ENCODE assay signal across 8 cellular contexts in the genomic region with DNA sequence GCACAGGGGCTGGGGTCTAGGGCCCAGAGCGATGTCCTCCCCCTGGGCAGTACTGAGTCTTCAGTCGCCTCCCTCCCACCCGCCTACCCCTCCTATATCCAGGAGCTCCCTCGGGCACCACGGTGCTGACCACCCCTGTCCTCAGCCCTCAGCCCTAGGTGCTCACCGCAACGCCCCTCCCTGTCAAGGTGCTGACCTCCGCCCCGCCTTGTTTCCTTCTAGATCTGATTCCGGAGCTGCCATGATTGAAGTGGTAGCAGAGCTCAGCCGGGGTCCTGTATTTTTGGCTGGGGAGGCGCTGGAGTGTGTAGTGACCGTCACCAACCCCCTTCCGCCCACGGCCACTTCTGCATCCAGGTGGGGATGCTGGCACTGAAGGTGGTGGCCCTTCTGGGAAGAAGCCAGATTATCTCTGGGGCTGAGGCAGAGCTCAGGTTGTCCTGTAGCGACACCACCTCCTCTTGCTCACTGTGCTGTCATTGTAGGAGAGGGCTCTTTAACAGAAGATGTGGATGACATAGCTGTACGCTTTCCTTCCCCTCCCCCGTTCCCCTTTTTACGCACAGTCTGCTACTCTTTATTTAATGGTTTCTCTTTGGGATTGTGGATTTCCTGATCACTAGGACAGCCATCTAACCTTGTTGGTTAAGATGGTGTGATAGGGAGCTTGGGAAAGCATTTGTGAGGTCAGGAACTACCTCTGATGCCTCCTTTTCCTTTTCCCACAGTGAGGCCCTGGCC. TPM values are rescaled to one million over a fixed set of nuclear protein-coding genes. Genes with fewer than 3 reads are reported as not detected.
DNase-seq lines count a peak whose midpoint lies in the region; ATAC-seq and TF ChIP-seq lines count a peak whose summit lies in the region.

No MANE protein-coding gene starts in this region.

- no peaks in the 10 kb centered on the region for H3K27me3 Mint-ChIP-seq in activated CD8-positive, alpha-beta T cell treated with anti-CD3 and anti-CD28 coated beads, Interleukin-2, amount 10 ng/mL, durations not matched to agents 7 days and 5 days (ENCODE audit: low read depth)
- no peaks in the 10 kb centered on the region for H3K27me3 Mint-ChIP-seq in naive thymus-derived CD8-positive, alpha-beta T cell

- peak overlapping the region; percentile 90 for H3K4me3 Mint-ChIP-seq in activated CD8-positive, alpha-beta T cell treated with anti-CD3 and anti-CD28 coated beads, Interleukin-2, amount 10 ng/mL, durations not matched to agents 7 days and 5 days
- H3K4me3 Mint-ChIP-seq in naive thymus-derived CD8-positive, alpha-beta T cell = peak overlapping the region; percentile 90 to 99 (median 96)

- H4K20me1 ChIP-seq in DND-41 (ENCODE audit: insufficient read depth, low read length) = no peaks in the 10 kb centered on the region
- H4K20me1 ChIP-seq in KMS-11 (ENCODE audit: insufficient read depth) = no peaks in the 10 kb centered on the region; the same call in 1 of the 2 replicates

- intact Hi-C loops in vagina (cut with DNase I) = loop anchor here (10.0 kb wide), 1 partner anchor 1445 kb away; no protein-coding TSS in a partner anchor

- H3K9me3 ChIP-seq in DND-41 (ENCODE audit: insufficient read depth, low read length, severe bottlenecking) (no peaks in the 10 kb centered on the region), vagina (no peaks in the 10 kb centered on the region)

- CTCF ChIA-PET in activated CD8-positive, alpha-beta T cell treated with anti-CD3 and anti-CD28 coated beads, Interleukin-2, amount 10 ng/mL, durations not matched to agents 7 days and 5 days (lab: Charles Lee) = interaction anchor here (0.8 to 8.1 kb wide), 15 partner anchors 9 to 722 kb away, joined by 3 to 118 read pairs (median 6); partner anchors contain the start of genes CCDC107, CREB3, RMRP and SPAG8

- peak overlapping the region; percentile 73 for H2AFZ ChIP-seq in DND-41 (ENCODE audit: low read depth, low read length)
- H2AFZ ChIP-seq in KMS-11 (ENCODE audit: low read depth) = peak overlapping the region; percentile 76

- POLR2A ChIA-PET in activated CD8-positive, alpha-beta T cell treated with anti-CD3 and anti-CD28 coated beads, Interleukin-2, amount 10 ng/mL, durations not matched to agents 7 days and 5 days (lab: Charles Lee) = interaction anchor here (0.6 to 3.3 kb wide), 11 partner anchors 9 to 647 kb away, joined by 3 to 37 read pairs (median 5); partner anchors contain the start of genes CCDC107, CREB3, HINT2 and RMRP
- POLR2A ChIA-PET in naive thymus-derived CD8-positive, alpha-beta T cell (lab: Charles Lee) = interaction anchor here (0.5 to 4.8 kb wide), 13 partner anchors 8 to 150 kb away, joined by 3 to 68 read pairs (median 6); partner anchors contain the start of genes CCDC107, CREB3, FAM221B and RMRP

- no peaks in the 10 kb centered on the region for H3K9me3 Mint-ChIP-seq in activated CD8-positive, alpha-beta T cell treated with anti-CD3 and anti-CD28 coated beads, Interleukin-2, amount 10 ng/mL, durations not matched to agents 7 days and 5 days (ENCODE audit: insufficient read depth)
- H3K9me3 Mint-ChIP-seq in naive thymus-derived CD8-positive, alpha-beta T cell = no peaks in the 10 kb centered on the region

- DNase-seq in DND-41 (peak; percentile 14), epithelial cell of esophagus (ENCODE audit: low read depth) (peak; percentile 40), vagina (ENCODE audit: extremely low spot score in 2 of 2) (no peak), occipital lobe (lab: John Stamatoyannopoulos, UW) (no peak)
- peak; percentile 75 for DNase-seq in activated CD8-positive, alpha-beta T cell treated with anti-CD3 and anti-CD28 coated beads, Interleukin-2, amount 10 ng/mL, durations not matched to agents 7 days and 5 days
- DNase-seq in naive thymus-derived CD8-positive, alpha-beta T cell = peak in 9 of 10 donors; percentile 22 to 70 (median 41)

- H3K27me3 ChIP-seq in DND-41 (ENCODE audit: insufficient read depth, low read length, poor library complexity) (no peaks in the 10 kb centered on the region), KMS-11 (ENCODE audit: insufficient read depth, low read depth) (no peaks in the 10 kb centered on the region), vagina (no peaks in the 10 kb centered on the region)

- no peak; the same call in 2 of the 3 replicates for ATAC-seq in DND-41 (ENCODE audit: insufficient read depth, low read depth)
- peak; percentile 33 for ATAC-seq in GM21526 (IDR thresholded peaks at IDR 0.05; ENCODE audit: low FRiP score, unreplicated experiment)
- peak; percentile 59 for ATAC-seq in activated CD8-positive, alpha-beta T cell treated with anti-CD3 and anti-CD28 coated beads, Interleukin-2, amount 10 ng/mL, durations not matched to agents 7 days and 5 days
- ATAC-seq in naive thymus-derived CD8-positive, alpha-beta T cell = peak; percentile 52 to 72

- peak overlapping the region; percentile 70 for H3K9ac ChIP-seq in DND-41 (ENCODE audit: low read depth, low read length)
- peak overlapping the region; percentile 45; the same call in 1 of the 2 replicates for H3K9ac ChIP-seq in KMS-11

- H3K4me2 ChIP-seq in DND-41 (ENCODE audit: insufficient read depth, low read length) = peak overlapping the region; percentile 98
- H3K4me2 ChIP-seq in KMS-11 = peak overlapping the region; percentile 68

- peaks cover 38% of the 10 kb centered on the region for H3K4me1 Mint-ChIP-seq in activated CD8-positive, alpha-beta T cell treated with anti-CD3 and anti-CD28 coated beads, Interleukin-2, amount 10 ng/mL, durations not matched to agents 7 days and 5 days (ENCODE audit: low read depth)
- H3K4me1 Mint-ChIP-seq in naive thymus-derived CD8-positive, alpha-beta T cell = peaks cover 33 to 53% (median 48%) of the 10 kb centered on the region in 4 donors

- peak overlapping the region; percentile 87 for H3K27ac Mint-ChIP-seq in activated CD8-positive, alpha-beta T cell treated with anti-CD3 and anti-CD28 coated beads, Interleukin-2, amount 10 ng/mL, durations not matched to agents 7 days and 5 days
- H3K27ac Mint-ChIP-seq in naive thymus-derived CD8-positive, alpha-beta T cell = peak overlapping the region; percentile 90 to 97 (median 96)

- peaks cover 17% of the 10 kb centered on the region for H3K36me3 ChIP-seq in DND-41 (ENCODE audit: insufficient read depth, low read length)
- no peaks in the 10 kb centered on the region for H3K36me3 ChIP-seq in KMS-11 (ENCODE audit: insufficient read depth)
- peaks cover 0 to 41% of the 10 kb centered on the region in 2 donors for H3K36me3 ChIP-seq in vagina

- TF ChIP-seq CTCF in DND-41 (IDR thresholded peaks at IDR 0.05; ENCODE audit: borderline replicate concordance, extremely low read depth, low read length, poor library complexity, severe bottlenecking) = no peak
- TF ChIP-seq CTCF in KMS-11 (conservative IDR thresholded peaks at IDR 0.05; ENCODE audit: low read depth, low read length) = no peak
- no peak for TF ChIP-seq CTCF in epithelial cell of esophagus (IDR thresholded peaks at IDR 0.05; ENCODE audit: insufficient read depth, low read depth, low read length, missing control alignments)
- TF ChIP-seq CTCF in vagina (IDR thresholded peaks at IDR 0.05) = no peak

- H3K4me1 ChIP-seq in DND-41 (ENCODE audit: insufficient read depth, low read length) (peaks cover 49% of the 10 kb centered on the region), KMS-11 (ENCODE audit: low read depth, poor library complexity, severe bottlenecking) (peaks cover 23% of the 10 kb centered on the region), vagina (peaks cover 46% of the 10 kb centered on the region)

- peaks cover 21% of the 10 kb centered on the region for H3K79me2 ChIP-seq in DND-41 (ENCODE audit: insufficient read depth, low read length)
- H3K79me2 ChIP-seq in KMS-11 (ENCODE audit: insufficient read depth, low read depth) = peaks cover 35% of the 10 kb centered on the region

- peaks cover 29% of the 10 kb centered on the region for H3K36me3 Mint-ChIP-seq in activated CD8-positive, alpha-beta T cell treated with anti-CD3 and anti-CD28 coated beads, Interleukin-2, amount 10 ng/mL, durations not matched to agents 7 days and 5 days (ENCODE audit: low read depth)
- H3K36me3 Mint-ChIP-seq in naive thymus-derived CD8-positive, alpha-beta T cell = peaks cover 0 to 38% (median 10%) of the 10 kb centered on the region in 3 donors

- no peak for TF ChIP-seq POLR2A in vagina (IDR thresholded peaks at IDR 0.05)

- H3K4me3 ChIP-seq in DND-41 (ENCODE audit: low read depth in 1 of 2, low read length in 2 of 2) (peak overlapping the region; percentile 69 to 78; a peak in 3 of 4 replicates), KMS-11 (IDR thresholded peaks at IDR 0.05; ENCODE audit: insufficient read depth, low read depth, low read length) (no peak overlapping the region), epithelial cell of esophagus (ENCODE audit: low read length) (peak overlapping the region; percentile 80), vagina (peak overlapping the region; percentile 92 to 93)

- H3K27ac ChIP-seq in DND-41 (ENCODE audit: low read length) (peak overlapping the region; percentile 57), KMS-11 (no peak overlapping the region), vagina (peak overlapping the region; percentile 91)

RNA-seq across cellular contexts. Expression of gene RGP1, which starts 0.6 kb away (rescaled TPM):
- 10 to 100 TPM; 22.1 to 22.9 TPM for total RNA-seq in activated CD8-positive, alpha-beta T cell treated with anti-CD3 and anti-CD28 coated beads, Interleukin-2, amount 10 ng/mL, durations not matched to agents 7 days and 5 days
- total RNA-seq in naive thymus-derived CD8-positive, alpha-beta T cell = 10 to 100 TPM; 30.7 to 31.7 TPM
- 1 to 10 TPM; 6.8 to 9.6 (median 8.1) TPM for polyA plus RNA-seq in naive thymus-derived CD8-positive, alpha-beta T cell
- total RNA-seq in vagina (16.2 TPM), occipital lobe (12.3 TPM)

RNA-seq across cellular contexts. Expression of gene GBA2, which starts 0.7 kb away (rescaled TPM):
- 10 to 100 TPM; 52.6 to 56.4 TPM for total RNA-seq in activated CD8-positive, alpha-beta T cell treated with anti-CD3 and anti-CD28 coated beads, Interleukin-2, amount 10 ng/mL, durations not matched to agents 7 days and 5 days
- 10 to 100 TPM; 56.7 to 65.4 TPM for total RNA-seq in naive thymus-derived CD8-positive, alpha-beta T cell
- polyA plus RNA-seq in naive thymus-derived CD8-positive, alpha-beta T cell = 10 to 100 TPM; 14.8 to 28.3 (median 22.0) TPM
- total RNA-seq in vagina = 77.3 TPM
- total RNA-seq in occipital lobe = 45.2 TPM

RNA-seq across cellular contexts. Expression of gene MSMP, which starts 4.4 kb away (rescaled TPM):
- under 1 TPM; 0.61 to 0.89 TPM for total RNA-seq in activated CD8-positive, alpha-beta T cell treated with anti-CD3 and anti-CD28 coated beads, Interleukin-2, amount 10 ng/mL, durations not matched to agents 7 days and 5 days
- 1 to 10 TPM in 1 of 2 experiments, under 1 TPM in 1; 0.88 to 1.7 TPM for total RNA-seq in naive thymus-derived CD8-positive, alpha-beta T cell
- polyA plus RNA-seq in naive thymus-derived CD8-positive, alpha-beta T cell = 1 to 10 TPM in 1 of 3 donors, not detected in 2; 1.3 TPM
- not detected for total RNA-seq in vagina
- total RNA-seq in occipital lobe = not detected

RNA-seq across cellular contexts. Expression of gene CREB3, which starts 17.2 kb away (rescaled TPM):
- 10 to 100 TPM; 21.6 to 21.7 TPM for total RNA-seq in activated CD8-positive, alpha-beta T cell treated with anti-CD3 and anti-CD28 coated beads, Interleukin-2, amount 10 ng/mL, durations not matched to agents 7 days and 5 days
- total RNA-seq in naive thymus-derived CD8-positive, alpha-beta T cell = 10 to 100 TPM; 17.1 to 19.5 TPM
- 10 to 100 TPM; 29.8 to 40.3 (median 33.1) TPM for polyA plus RNA-seq in naive thymus-derived CD8-positive, alpha-beta T cell
- 35.1 TPM for total RNA-seq in vagina
- 22.9 TPM for total RNA-seq in occipital lobe

RNA-seq across cellular contexts. Expression of gene TLN1, which starts 17.7 kb away (rescaled TPM):
- total RNA-seq in activated CD8-positive, alpha-beta T cell treated with anti-CD3 and anti-CD28 coated beads, Interleukin-2, amount 10 ng/mL, durations not matched to agents 7 days and 5 days = 100 to 1,000 TPM; 448 to 450 TPM
- 100 to 1,000 TPM; 204 to 233 TPM for total RNA-seq in naive thymus-derived CD8-positive, alpha-beta T cell
- 10 to 100 TPM; 32.9 to 88.9 (median 36.4) TPM for polyA plus RNA-seq in naive thymus-derived CD8-positive, alpha-beta T cell
- total RNA-seq in vagina (268 TPM), occipital lobe (17.8 TPM)

Comparison
In these comparisons a context has a peak if more than half of its experiments do, and no peak if none do; other contexts are left out.
1. DNase-seq: peak in DND-41 (single experiment), activated CD8-positive, alpha-beta T cell treated with anti-CD3 and anti-CD28 coated beads, Interleukin-2, amount 10 ng/mL, durations not matched to agents 7 days and 5 days (single experiment), epithelial cell of esophagus (single experiment) and naive thymus-derived CD8-positive, alpha-beta T cell (9 of 10); none in vagina (0 of 2) and occipital lobe (single experiment).